ENCODE assay signal across 34 cellular contexts in genomic region chr5:121008041-121008440, GRCh38.
"Had no signal": no experiment of that assay in that cellular context is flagged by ENCODE, and none has a peak within 500 bp of the region (broad histone marks: within the 10 kb centered on the region; RNA-seq: fewer than 3 reads in every experiment).

No MANE protein-coding gene starts in this region.

- H3K27me3 ChIP-seq: MG63 had no signal

- DNase-seq: Karpas-422, Kasumi-1, MG63, MM.1S, MV-4-11, NCI-H1048, NCI-H1092, NCI-H1092 treated with DMSO at 0.1 percent for 48 hours, NCI-H1105, NCI-H1105 treated with DMSO at 0.1 percent for 48 hours, NCI-H1417, NCI-H1417 treated with DMSO at 0.1 percent for 48 hours, NCI-H1436, NCI-H1436 treated with DMSO at 0.1 percent for 48 hours, NCI-H146, NCI-H1694, NCI-H1694 treated with DMSO at 0.1 percent for 48 hours, NCI-H187, NCI-H187 treated with DMSO at 0.1 percent for 48 hours, NCI-H1930, NCI-H2029, NCI-H2029 treated with DMSO at 0.1 percent for 48 hours, NCI-H2081, NCI-H2081 treated with DMSO at 0.1 percent for 48 hours, NCI-H2107, NCI-H2171, NCI-H2171 treated with DMSO at 0.1 percent for 48 hours, NCI-H2227 treated with DMSO at 0.1 percent for 48 hours, NCI-H226, NCI-H345, NCI-H446, NCI-H446 treated with DMSO at 0.1 percent for 48 hours, NCI-H510A, NCI-H510A treated with DMSO at 0.1 percent for 48 hours had no signal

- H3K36me3 ChIP-seq: MG63 had no signal

- H3K9me3 ChIP-seq: MG63 had no signal

- H3K4me3 ChIP-seq: MG63 had no signal
